ENCODE assay signal across 25 cellular contexts in genomic region chr2:119086327-119086726, GRCh38.
"Had no signal": no experiment of that assay in that cellular context is flagged by ENCODE, and none has a peak within 500 bp of the region (broad histone marks: within the 10 kb centered on the region; RNA-seq: fewer than 3 reads in every experiment).

No MANE protein-coding gene starts in this region.

- H3K27ac ChIP-seq: adrenal gland, ascending aorta, brain microvascular endothelial cell, sigmoid colon, testis, vagina had no signal

- DNase-seq: activated CD4-positive, alpha-beta T cell treated with anti-CD3 and anti-CD28 coated beads for 1 hour; activated CD4-positive, alpha-beta T cell treated with anti-CD3 and anti-CD28 coated beads, Interleukin-2, amount 50 U/mL, for 4 hours; activated CD8-positive, alpha-beta memory T cell treated with anti-CD3 and anti-CD28 coated beads for 24 hours; activated CD8-positive, alpha-beta memory T cell treated with anti-CD3 and anti-CD28 coated beads, Interleukin-2, amount 50 U/mL, for 4 hours; activated T-cell treated with anti-CD3 and anti-CD28 coated beads, Interleukin-2, amount 50 U/mL, for 24 hours; brain microvascular endothelial cell; caudate nucleus; dermis blood vessel endothelial cell; effector CD8-positive, alpha-beta T cell; foreskin melanocyte; midbrain; occipital lobe; posterior cingulate gyrus; sigmoid colon; stimulated activated CD4-positive, alpha-beta T cell treated with anti-CD3 and anti-CD28 coated beads, Interleukin-15, amount 100 ng/mL, for 24 hours; stimulated activated CD8-positive, alpha-beta memory T cell treated with anti-CD3 and anti-CD28 coated beads, Interleukin-4, amount 100 ng/mL, for 48 hours; stimulated activated naive B cell treated with anti-CD40 and anti-IgM and Interleukin-4, amounts not matched to agents 10 μg/mL and 1 μg/mL and 100 μg/mL, for 72 hours; testis; trophoblast cell had no signal

- H3K36me3 ChIP-seq: adrenal gland, ascending aorta, brain microvascular endothelial cell, sigmoid colon, vagina had no signal

- H3K4me3 ChIP-seq: adrenal gland, ascending aorta, sigmoid colon, smooth muscle cell, testis, vagina had no signal

- H3K4me1 ChIP-seq: adrenal gland, ascending aorta, sigmoid colon, vagina had no signal

- H3K9me3 ChIP-seq: adrenal gland, ascending aorta, sigmoid colon, testis, vagina had no signal

- H3K27me3 ChIP-seq: adrenal gland, ascending aorta, brain microvascular endothelial cell, sigmoid colon, testis, vagina had no signal

- ATAC-seq: activated naive CD4-positive, alpha-beta T cell treated with anti-CD3 and anti-CD28 coated beads, Interleukin-2, amount 50 U/mL, for 72 hours; activated T-helper 17 cell treated with anti-CD3 and anti-CD28 coated beads, Interleukin-2, amount 50 U/mL, for 72 hours; stimulated activated naive B cell treated with anti-CD40 and anti-IgM and Interleukin-4, amounts not matched to agents 10 μg/mL and 1 μg/mL and 100 μg/mL, for 72 hours had no signal
